Comparison of ENCODE assay signal across 1 cellular context in the genomic region with DNA sequence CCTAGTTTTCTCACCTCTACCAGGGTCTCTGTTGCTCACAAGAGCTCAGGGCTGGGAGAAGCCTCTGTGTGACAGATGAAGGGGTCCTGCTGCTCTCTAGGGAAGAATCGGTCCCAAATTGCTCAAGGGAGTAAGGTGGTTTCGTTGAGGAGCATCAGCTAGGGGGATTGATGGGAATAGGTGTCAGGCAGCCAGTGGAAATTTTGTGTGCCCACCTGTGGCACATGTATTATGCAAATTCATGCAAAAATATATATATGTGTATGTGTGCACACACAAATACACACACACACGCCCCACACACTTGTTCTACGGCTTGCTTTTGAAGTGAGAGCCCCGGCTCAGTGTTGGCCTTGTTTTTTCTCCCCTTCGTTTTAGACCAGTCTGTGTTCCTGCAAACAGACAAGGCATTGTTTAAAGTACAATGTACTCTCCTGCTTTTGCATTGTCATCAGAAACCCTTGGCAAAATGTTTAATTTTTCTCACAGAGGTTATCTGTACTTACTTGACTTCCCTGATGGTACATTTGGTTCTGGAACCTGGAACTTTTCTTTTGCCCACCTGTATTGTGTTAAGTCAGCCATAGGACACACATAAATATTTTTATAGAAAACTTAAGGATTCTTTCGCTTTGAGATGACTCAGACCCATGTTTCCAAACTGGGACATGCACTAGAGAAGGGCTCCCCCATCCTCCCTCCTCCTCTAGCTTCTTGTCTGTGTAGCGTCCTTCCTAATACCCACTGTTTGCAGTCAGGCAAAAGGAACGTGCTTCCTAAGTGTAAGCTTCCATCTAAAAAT.
A peak's percentile ranks its signal among the peaks of the same experiment; 100 is the strongest.
TF ChIP-seq lines count a peak whose summit lies in the region.

No MANE protein-coding gene starts in this region.

TF ChIP-seq in HepG2, 621 proteins besides CTCF, POLR2A, EP300 and RAD21 (continued from another document and continues in another):
- TF ChIP-seq SOX13 (IDR thresholded peaks at IDR 0.05) (peak; percentile 83), SOX13 (CRISPR knock-in tag; conservative IDR thresholded peaks at IDR 0.05 in 1 of 2, IDR thresholded peaks at IDR 0.05 in 1 of 2) (peak in 1 of 2 experiments; percentile 96; a peak in 2 of 4 replicates), FLYWCH1 (CRISPR knock-in tag; IDR thresholded peaks at IDR 0.05) (no peak), TBX2 (CRISPR knock-in tag; IDR thresholded peaks at IDR 0.05; ENCODE audit: borderline replicate concordance) (0 out of 2 replicates have a peak, but pooled peaks have one; percentile 45), IRF2 (CRISPR knock-in tag; IDR thresholded peaks at IDR 0.05) (no peak), NCOA5 (CRISPR knock-in tag; IDR thresholded peaks at IDR 0.05) (no peak), ZNF766 (CRISPR knock-in tag; IDR thresholded peaks at IDR 0.05; ENCODE audit: borderline replicate concordance) (no peak), NCOR1 (IDR thresholded peaks at IDR 0.05; ENCODE audit: borderline replicate concordance, low read length) (no peak), ZNF713 (CRISPR knock-in tag; IDR thresholded peaks at IDR 0.05) (no peak), ZFX (CRISPR knock-in tag; IDR thresholded peaks at IDR 0.05; ENCODE audit: low read depth) (0 out of 2 replicates have a peak, but pooled peaks have one; percentile 21), TEAD3 (CRISPR knock-in tag; optimal IDR thresholded peaks at IDR 0.05; ENCODE audit: borderline replicate concordance) (no peak), SIX1 (CRISPR knock-in tag; IDR thresholded peaks at IDR 0.05; ENCODE audit: borderline replicate concordance) (no peak), PHF20 (CRISPR knock-in tag; IDR thresholded peaks at IDR 0.05) (no peak), SAFB2 (CRISPR knock-in tag; IDR thresholded peaks at IDR 0.05; ENCODE audit: borderline replicate concordance, low read depth) (no peak), SNRNP70 (IDR thresholded peaks at IDR 0.05; ENCODE audit: low read depth, low read length) (no peak), HMGA1 (CRISPR knock-in tag; conservative IDR thresholded peaks at IDR 0.05) (no peak), ZNF10 (CRISPR knock-in tag; IDR thresholded peaks at IDR 0.05; ENCODE audit: borderline replicate concordance, low read depth) (no peak), XBP1 (CRISPR knock-in tag; IDR thresholded peaks at IDR 0.05) (no peak), ZNF44 (CRISPR knock-in tag; IDR thresholded peaks at IDR 0.05) (no peak), SIN3A (IDR thresholded peaks at IDR 0.05; ENCODE audit: borderline replicate concordance, low read depth, low read length) (no peak), CHCHD3 (CRISPR knock-in tag; IDR thresholded peaks at IDR 0.05) (no peak), TOPORS (CRISPR knock-in tag; IDR thresholded peaks at IDR 0.05) (no peak), SRY (CRISPR knock-in tag; IDR thresholded peaks at IDR 0.05) (no peak), SKI (IDR thresholded peaks at IDR 0.05; ENCODE audit: partially characterized antibody) (no peak), FOSL2 (CRISPR knock-in tag; IDR thresholded peaks at IDR 0.05) (peak; percentile 39), ZNF773 (CRISPR knock-in tag; IDR thresholded peaks at IDR 0.05; ENCODE audit: borderline replicate concordance) (no peak), ZNF510 (CRISPR knock-in tag; IDR thresholded peaks at IDR 0.05; ENCODE audit: low read depth) (no peak), ONECUT2 (CRISPR knock-in tag; IDR thresholded peaks at IDR 0.05) (no peak)
- TF ChIP-seq, protein P1, sequence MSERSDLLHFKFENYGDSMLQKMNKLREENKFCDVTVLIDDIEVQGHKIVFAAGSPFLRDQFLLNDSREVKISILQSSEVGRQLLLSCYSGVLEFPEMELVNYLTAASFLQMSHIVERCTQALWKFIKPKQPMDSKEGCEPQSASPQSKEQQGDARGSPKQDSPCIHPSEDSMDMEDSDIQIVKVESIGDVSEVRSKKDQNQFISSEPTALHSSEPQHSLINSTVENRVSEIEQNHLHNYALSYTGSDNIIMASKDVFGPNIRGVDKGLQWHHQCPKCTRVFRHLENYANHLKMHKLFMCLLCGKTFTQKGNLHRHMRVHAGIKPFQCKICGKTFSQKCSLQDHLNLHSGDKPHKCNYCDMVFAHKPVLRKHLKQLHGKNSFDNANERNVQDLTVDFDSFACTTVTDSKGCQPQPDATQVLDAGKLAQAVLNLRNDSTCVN (CRISPR knock-in tag; IDR thresholded peaks at IDR 0.05; ENCODE audit: borderline replicate concordance), result no peak
- TF ChIP-seq, protein P2, sequence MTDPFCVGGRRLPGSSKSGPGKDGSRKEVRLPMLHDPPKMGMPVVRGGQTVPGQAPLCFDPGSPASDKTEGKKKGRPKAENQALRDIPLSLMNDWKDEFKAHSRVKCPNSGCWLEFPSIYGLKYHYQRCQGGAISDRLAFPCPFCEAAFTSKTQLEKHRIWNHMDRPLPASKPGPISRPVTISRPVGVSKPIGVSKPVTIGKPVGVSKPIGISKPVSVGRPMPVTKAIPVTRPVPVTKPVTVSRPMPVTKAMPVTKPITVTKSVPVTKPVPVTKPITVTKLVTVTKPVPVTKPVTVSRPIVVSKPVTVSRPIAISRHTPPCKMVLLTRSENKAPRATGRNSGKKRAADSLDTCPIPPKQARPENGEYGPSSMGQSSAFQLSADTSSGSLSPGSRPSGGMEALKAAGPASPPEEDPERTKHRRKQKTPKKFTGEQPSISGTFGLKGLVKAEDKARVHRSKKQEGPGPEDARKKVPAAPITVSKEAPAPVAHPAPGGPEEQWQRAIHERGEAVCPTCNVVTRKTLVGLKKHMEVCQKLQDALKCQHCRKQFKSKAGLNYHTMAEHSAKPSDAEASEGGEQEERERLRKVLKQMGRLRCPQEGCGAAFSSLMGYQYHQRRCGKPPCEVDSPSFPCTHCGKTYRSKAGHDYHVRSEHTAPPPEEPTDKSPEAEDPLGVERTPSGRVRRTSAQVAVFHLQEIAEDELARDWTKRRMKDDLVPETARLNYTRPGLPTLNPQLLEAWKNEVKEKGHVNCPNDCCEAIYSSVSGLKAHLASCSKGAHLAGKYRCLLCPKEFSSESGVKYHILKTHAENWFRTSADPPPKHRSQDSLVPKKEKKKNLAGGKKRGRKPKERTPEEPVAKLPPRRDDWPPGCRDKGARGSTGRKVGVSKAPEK (CRISPR knock-in tag; IDR thresholded peaks at IDR 0.05; ENCODE audit: borderline replicate concordance), result no peak
- TF ChIP-seq, protein P3, sequence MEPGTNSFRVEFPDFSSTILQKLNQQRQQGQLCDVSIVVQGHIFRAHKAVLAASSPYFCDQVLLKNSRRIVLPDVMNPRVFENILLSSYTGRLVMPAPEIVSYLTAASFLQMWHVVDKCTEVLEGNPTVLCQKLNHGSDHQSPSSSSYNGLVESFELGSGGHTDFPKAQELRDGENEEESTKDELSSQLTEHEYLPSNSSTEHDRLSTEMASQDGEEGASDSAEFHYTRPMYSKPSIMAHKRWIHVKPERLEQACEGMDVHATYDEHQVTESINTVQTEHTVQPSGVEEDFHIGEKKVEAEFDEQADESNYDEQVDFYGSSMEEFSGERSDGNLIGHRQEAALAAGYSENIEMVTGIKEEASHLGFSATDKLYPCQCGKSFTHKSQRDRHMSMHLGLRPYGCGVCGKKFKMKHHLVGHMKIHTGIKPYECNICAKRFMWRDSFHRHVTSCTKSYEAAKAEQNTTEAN (CRISPR knock-in tag; conservative IDR thresholded peaks at IDR 0.05), result peak; percentile 80
- TF ChIP-seq, protein P4, sequence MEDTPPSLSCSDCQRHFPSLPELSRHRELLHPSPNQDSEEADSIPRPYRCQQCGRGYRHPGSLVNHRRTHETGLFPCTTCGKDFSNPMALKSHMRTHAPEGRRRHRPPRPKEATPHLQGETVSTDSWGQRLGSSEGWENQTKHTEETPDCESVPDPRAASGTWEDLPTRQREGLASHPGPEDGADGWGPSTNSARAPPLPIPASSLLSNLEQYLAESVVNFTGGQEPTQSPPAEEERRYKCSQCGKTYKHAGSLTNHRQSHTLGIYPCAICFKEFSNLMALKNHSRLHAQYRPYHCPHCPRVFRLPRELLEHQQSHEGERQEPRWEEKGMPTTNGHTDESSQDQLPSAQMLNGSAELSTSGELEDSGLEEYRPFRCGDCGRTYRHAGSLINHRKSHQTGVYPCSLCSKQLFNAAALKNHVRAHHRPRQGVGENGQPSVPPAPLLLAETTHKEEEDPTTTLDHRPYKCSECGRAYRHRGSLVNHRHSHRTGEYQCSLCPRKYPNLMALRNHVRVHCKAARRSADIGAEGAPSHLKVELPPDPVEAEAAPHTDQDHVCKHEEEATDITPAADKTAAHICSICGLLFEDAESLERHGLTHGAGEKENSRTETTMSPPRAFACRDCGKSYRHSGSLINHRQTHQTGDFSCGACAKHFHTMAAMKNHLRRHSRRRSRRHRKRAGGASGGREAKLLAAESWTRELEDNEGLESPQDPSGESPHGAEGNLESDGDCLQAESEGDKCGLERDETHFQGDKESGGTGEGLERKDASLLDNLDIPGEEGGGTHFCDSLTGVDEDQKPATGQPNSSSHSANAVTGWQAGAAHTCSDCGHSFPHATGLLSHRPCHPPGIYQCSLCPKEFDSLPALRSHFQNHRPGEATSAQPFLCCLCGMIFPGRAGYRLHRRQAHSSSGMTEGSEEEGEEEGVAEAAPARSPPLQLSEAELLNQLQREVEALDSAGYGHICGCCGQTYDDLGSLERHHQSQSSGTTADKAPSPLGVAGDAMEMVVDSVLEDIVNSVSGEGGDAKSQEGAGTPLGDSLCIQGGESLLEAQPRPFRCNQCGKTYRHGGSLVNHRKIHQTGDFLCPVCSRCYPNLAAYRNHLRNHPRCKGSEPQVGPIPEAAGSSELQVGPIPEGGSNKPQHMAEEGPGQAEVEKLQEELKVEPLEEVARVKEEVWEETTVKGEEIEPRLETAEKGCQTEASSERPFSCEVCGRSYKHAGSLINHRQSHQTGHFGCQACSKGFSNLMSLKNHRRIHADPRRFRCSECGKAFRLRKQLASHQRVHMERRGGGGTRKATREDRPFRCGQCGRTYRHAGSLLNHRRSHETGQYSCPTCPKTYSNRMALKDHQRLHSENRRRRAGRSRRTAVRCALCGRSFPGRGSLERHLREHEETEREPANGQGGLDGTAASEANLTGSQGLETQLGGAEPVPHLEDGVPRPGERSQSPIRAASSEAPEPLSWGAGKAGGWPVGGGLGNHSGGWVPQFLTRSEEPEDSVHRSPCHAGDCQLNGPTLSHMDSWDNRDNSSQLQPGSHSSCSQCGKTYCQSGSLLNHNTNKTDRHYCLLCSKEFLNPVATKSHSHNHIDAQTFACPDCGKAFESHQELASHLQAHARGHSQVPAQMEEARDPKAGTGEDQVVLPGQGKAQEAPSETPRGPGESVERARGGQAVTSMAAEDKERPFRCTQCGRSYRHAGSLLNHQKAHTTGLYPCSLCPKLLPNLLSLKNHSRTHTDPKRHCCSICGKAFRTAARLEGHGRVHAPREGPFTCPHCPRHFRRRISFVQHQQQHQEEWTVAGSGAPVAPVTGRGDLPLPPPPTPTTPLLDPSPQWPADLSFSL (CRISPR knock-in tag; IDR thresholded peaks at IDR 0.05), result peak; percentile 60; the same call in 1 of the 2 replicates
- TF ChIP-seq, protein P5, sequence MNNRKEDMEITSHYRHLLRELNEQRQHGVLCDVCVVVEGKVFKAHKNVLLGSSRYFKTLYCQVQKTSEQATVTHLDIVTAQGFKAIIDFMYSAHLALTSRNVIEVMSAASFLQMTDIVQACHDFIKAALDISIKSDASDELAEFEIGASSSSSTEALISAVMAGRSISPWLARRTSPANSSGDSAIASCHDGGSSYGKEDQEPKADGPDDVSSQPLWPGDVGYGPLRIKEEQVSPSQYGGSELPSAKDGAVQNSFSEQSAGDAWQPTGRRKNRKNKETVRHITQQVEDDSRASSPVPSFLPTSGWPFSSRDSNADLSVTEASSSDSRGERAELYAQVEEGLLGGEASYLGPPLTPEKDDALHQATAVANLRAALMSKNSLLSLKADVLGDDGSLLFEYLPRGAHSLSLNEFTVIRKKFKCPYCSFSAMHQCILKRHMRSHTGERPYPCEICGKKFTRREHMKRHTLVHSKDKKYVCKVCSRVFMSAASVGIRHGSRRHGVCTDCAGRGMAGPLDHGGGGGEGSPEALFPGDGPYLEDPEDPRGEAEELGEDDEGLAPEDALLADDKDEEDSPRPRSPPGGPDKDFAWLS (CRISPR knock-in tag; IDR thresholded peaks at IDR 0.05; ENCODE audit: borderline replicate concordance), result no peak
- TF ChIP-seq, protein P6, sequence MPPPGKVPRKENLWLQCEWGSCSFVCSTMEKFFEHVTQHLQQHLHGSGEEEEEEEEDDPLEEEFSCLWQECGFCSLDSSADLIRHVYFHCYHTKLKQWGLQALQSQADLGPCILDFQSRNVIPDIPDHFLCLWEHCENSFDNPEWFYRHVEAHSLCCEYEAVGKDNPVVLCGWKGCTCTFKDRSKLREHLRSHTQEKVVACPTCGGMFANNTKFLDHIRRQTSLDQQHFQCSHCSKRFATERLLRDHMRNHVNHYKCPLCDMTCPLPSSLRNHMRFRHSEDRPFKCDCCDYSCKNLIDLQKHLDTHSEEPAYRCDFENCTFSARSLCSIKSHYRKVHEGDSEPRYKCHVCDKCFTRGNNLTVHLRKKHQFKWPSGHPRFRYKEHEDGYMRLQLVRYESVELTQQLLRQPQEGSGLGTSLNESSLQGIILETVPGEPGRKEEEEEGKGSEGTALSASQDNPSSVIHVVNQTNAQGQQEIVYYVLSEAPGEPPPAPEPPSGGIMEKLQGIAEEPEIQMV (CRISPR knock-in tag; IDR thresholded peaks at IDR 0.05; ENCODE audit: low read depth), result no peak
- TF ChIP-seq, protein P7, sequence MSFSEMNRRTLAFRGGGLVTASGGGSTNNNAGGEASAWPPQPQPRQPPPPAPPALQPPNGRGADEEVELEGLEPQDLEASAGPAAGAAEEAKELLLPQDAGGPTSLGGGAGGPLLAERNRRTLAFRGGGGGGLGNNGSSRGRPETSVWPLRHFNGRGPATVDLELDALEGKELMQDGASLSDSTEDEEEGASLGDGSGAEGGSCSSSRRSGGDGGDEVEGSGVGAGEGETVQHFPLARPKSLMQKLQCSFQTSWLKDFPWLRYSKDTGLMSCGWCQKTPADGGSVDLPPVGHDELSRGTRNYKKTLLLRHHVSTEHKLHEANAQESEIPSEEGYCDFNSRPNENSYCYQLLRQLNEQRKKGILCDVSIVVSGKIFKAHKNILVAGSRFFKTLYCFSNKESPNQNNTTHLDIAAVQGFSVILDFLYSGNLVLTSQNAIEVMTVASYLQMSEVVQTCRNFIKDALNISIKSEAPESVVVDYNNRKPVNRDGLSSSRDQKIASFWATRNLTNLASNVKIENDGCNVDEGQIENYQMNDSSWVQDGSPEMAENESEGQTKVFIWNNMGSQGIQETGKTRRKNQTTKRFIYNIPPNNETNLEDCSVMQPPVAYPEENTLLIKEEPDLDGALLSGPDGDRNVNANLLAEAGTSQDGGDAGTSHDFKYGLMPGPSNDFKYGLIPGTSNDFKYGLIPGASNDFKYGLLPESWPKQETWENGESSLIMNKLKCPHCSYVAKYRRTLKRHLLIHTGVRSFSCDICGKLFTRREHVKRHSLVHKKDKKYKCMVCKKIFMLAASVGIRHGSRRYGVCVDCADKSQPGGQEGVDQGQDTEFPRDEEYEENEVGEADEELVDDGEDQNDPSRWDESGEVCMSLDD (CRISPR knock-in tag; IDR thresholded peaks at IDR 0.05; ENCODE audit: borderline replicate concordance), result no peak
- TF ChIP-seq, protein P8, sequence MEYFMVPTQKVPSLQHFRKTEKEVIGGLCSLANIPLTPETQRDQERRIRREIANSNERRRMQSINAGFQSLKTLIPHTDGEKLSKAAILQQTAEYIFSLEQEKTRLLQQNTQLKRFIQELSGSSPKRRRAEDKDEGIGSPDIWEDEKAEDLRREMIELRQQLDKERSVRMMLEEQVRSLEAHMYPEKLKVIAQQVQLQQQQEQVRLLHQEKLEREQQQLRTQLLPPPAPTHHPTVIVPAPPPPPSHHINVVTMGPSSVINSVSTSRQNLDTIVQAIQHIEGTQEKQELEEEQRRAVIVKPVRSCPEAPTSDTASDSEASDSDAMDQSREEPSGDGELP (IDR thresholded peaks at IDR 0.05; ENCODE audit: borderline replicate concordance, low read depth), result no peak
